Comparison of ENCODE assay signal across 1 cellular context in genomic region chr7:6057316-6058128, GRCh38.
TF ChIP-seq lines count a peak whose summit lies in the region.

No MANE protein-coding gene starts in this region.

TF ChIP-seq in endothelial cell of umbilical vein, 7 proteins besides CTCF, POLR2A, EP300 and RAD21:
- TF ChIP-seq EZH2 (IDR thresholded peaks at IDR 0.05; ENCODE audit: borderline replicate concordance, low read depth, low read length, severe bottlenecking) (no peak), MYC (IDR thresholded peaks at IDR 0.05; ENCODE audit: low read depth, low read length) (no peak), FOS (IDR thresholded peaks at IDR 0.05; ENCODE audit: borderline replicate concordance, insufficient read depth, low read length) (no peak), JUN (IDR thresholded peaks at IDR 0.05; ENCODE audit: borderline replicate concordance, insufficient read depth, insufficient read length, low read depth) (no peak), MAX (IDR thresholded peaks at IDR 0.05; ENCODE audit: insufficient read depth, insufficient read length) (no peak), GATA2 (IDR thresholded peaks at IDR 0.05; ENCODE audit: insufficient read depth, insufficient read length, low read depth, low read length) (no peak)
